In genomic region chr6:127749095-127749494, GRCh38 we compare ENCODE assay signal across 24 cellular contexts.
"Had no signal": no experiment of that assay in that cellular context is flagged by ENCODE, and none has a peak within 500 bp of the region (broad histone marks: within the 10 kb centered on the region; RNA-seq: fewer than 3 reads in every experiment).

No MANE protein-coding gene starts in this region.

- H3K27me3 ChIP-seq: body of pancreas, hepatocyte, left lung, vagina had no signal

- H3K4me1 Mint-ChIP-seq: activated B cell treated with CpG ODN at 0.5 μM for 24 hours, immature natural killer cell, naive B cell had no signal

- H3K36me3 ChIP-seq: left lung, thoracic aorta, vagina had no signal

- H3K27ac Mint-ChIP-seq: activated B cell treated with CpG ODN at 0.5 μM for 24 hours; dendritic cell treated with granulocyte-macrophage colony-stimulating factor and Interleukin-4, amounts not matched to agents 40 ng/mL and 50 ng/mL, for 4 days; immature natural killer cell; naive B cell; progenitor cell of endocrine pancreas; T-helper 1 cell treated with Interleukin-12 subunit alpha and Interleukin-12 subunit beta and Interleukin-4 antibody, amounts not matched to agents 30 μg/mL and 1 μg/mL, for 36 hours; type B pancreatic cell had no signal

- H3K27ac ChIP-seq: body of pancreas, foreskin keratinocyte, hepatocyte, left lung, thoracic aorta, vagina had no signal

- H3K36me3 Mint-ChIP-seq: immature natural killer cell, naive B cell, type B pancreatic cell had no signal

- ATAC-seq: body of pancreas, foreskin keratinocyte, left lung had no signal

- DNase-seq: activated B cell treated with CpG ODN at 0.5 μM for 24 hours; activated CD4-positive, alpha-beta memory T cell treated with anti-CD3 and anti-CD28 coated beads for 36 hours; activated CD4-positive, alpha-beta T cell treated with anti-CD3 and anti-CD28 coated beads for 4 hours; activated gamma-delta T cell; anterior cingulate cortex; body of pancreas; effector CD4-positive, alpha-beta T cell; erythroblast; foreskin keratinocyte; immature natural killer cell; kidney glomerular epithelial cell; left lung; naive B cell; stimulated activated CD4-positive, alpha-beta T cell treated with anti-CD3 and anti-CD28 coated beads, Interleukin-2, amount 100 ng/mL, for 48 hours; stimulated activated naive CD4-positive, alpha-beta T cell treated with Interleukin-2 at 50 U/mL for 16 hours; T1000 had no signal

- H3K9me3 ChIP-seq: body of pancreas, left lung, thoracic aorta, vagina had no signal

- H3K4me3 Mint-ChIP-seq: activated B cell treated with CpG ODN at 0.5 μM for 24 hours; dendritic cell treated with granulocyte-macrophage colony-stimulating factor and Interleukin-4, amounts not matched to agents 40 ng/mL and 50 ng/mL, for 4 days; immature natural killer cell; naive B cell; T-helper 1 cell treated with Interleukin-12 subunit alpha and Interleukin-12 subunit beta and Interleukin-4 antibody, amounts not matched to agents 30 μg/mL and 1 μg/mL, for 36 hours; type B pancreatic cell had no signal

- H3K4me1 ChIP-seq: body of pancreas, foreskin keratinocyte, left lung, vagina had no signal

- H3K4me3 ChIP-seq: body of pancreas, hepatocyte, left lung, lung, thoracic aorta, vagina had no signal

- H3K27me3 Mint-ChIP-seq: activated B cell treated with CpG ODN at 0.5 μM for 24 hours; activated CD4-positive, alpha-beta memory T cell treated with anti-CD3 and anti-CD28 coated beads for 36 hours; dendritic cell treated with granulocyte-macrophage colony-stimulating factor and Interleukin-4, amounts not matched to agents 40 ng/mL and 50 ng/mL, for 4 days; naive B cell; progenitor cell of endocrine pancreas; type B pancreatic cell had no signal

- H3K9me3 Mint-ChIP-seq: activated B cell treated with CpG ODN at 0.5 μM for 24 hours; dendritic cell treated with granulocyte-macrophage colony-stimulating factor and Interleukin-4, amounts not matched to agents 40 ng/mL and 50 ng/mL, for 4 days; naive B cell; T-helper 1 cell treated with Interleukin-12 subunit alpha and Interleukin-12 subunit beta and Interleukin-4 antibody, amounts not matched to agents 30 μg/mL and 1 μg/mL, for 36 hours; type B pancreatic cell had no signal
